In genomic region chr3:47282424-47283192, GRCh38 we compare ENCODE assay signal across 1 cellular context.
TF ChIP-seq lines count a peak whose summit lies in the region.

A gene with protein sequence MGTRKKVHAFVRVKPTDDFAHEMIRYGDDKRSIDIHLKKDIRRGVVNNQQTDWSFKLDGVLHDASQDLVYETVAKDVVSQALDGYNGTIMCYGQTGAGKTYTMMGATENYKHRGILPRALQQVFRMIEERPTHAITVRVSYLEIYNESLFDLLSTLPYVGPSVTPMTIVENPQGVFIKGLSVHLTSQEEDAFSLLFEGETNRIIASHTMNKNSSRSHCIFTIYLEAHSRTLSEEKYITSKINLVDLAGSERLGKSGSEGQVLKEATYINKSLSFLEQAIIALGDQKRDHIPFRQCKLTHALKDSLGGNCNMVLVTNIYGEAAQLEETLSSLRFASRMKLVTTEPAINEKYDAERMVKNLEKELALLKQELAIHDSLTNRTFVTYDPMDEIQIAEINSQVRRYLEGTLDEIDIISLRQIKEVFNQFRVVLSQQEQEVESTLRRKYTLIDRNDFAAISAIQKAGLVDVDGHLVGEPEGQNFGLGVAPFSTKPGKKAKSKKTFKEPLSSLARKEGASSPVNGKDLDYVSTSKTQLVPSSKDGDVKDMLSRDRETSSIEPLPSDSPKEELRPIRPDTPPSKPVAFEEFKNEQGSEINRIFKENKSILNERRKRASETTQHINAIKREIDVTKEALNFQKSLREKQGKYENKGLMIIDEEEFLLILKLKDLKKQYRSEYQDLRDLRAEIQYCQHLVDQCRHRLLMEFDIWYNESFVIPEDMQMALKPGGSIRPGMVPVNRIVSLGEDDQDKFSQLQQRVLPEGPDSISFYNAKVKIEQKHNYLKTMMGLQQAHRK (minus strand): TSS chr3:47282799. CDS start chr3:47277374, 5,425 bp downstream.
TSS of gene KLHL18 (plus strand) at chr3:47282944. CDS start at chr3:47282966, 22 bp downstream.

TF ChIP-seq in GM12878, 131 proteins besides CTCF, POLR2A, EP300 and RAD21 (continued from another document and continues in another):
- TF ChIP-seq, protein P1, sequence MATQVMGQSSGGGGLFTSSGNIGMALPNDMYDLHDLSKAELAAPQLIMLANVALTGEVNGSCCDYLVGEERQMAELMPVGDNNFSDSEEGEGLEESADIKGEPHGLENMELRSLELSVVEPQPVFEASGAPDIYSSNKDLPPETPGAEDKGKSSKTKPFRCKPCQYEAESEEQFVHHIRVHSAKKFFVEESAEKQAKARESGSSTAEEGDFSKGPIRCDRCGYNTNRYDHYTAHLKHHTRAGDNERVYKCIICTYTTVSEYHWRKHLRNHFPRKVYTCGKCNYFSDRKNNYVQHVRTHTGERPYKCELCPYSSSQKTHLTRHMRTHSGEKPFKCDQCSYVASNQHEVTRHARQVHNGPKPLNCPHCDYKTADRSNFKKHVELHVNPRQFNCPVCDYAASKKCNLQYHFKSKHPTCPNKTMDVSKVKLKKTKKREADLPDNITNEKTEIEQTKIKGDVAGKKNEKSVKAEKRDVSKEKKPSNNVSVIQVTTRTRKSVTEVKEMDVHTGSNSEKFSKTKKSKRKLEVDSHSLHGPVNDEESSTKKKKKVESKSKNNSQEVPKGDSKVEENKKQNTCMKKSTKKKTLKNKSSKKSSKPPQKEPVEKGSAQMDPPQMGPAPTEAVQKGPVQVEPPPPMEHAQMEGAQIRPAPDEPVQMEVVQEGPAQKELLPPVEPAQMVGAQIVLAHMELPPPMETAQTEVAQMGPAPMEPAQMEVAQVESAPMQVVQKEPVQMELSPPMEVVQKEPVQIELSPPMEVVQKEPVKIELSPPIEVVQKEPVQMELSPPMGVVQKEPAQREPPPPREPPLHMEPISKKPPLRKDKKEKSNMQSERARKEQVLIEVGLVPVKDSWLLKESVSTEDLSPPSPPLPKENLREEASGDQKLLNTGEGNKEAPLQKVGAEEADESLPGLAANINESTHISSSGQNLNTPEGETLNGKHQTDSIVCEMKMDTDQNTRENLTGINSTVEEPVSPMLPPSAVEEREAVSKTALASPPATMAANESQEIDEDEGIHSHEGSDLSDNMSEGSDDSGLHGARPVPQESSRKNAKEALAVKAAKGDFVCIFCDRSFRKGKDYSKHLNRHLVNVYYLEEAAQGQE (IDR thresholded peaks at IDR 0.05; ENCODE audit: low read depth, low read length), result 0 out of 2 replicates have a peak, but pooled peaks have one; percentile 6
- TF ChIP-seq PML (IDR thresholded peaks at IDR 0.05; ENCODE audit: low read length), result no peak; the same call in 1 of the 2 replicates
- no peak for TF ChIP-seq ZBED1 (IDR thresholded peaks at IDR 0.05; ENCODE audit: borderline replicate concordance)
- TF ChIP-seq CEBPB (IDR thresholded peaks at IDR 0.05; ENCODE audit: borderline replicate concordance in 1 of 2, low read depth in 2 of 2, low read length in 2 of 2), result no peak
- 0 out of 2 replicates have a peak, but pooled peaks have one; percentile 44 for TF ChIP-seq RBBP5 (conservative IDR thresholded peaks at IDR 0.05)
- no peak for TF ChIP-seq RAD51 (IDR thresholded peaks at IDR 0.05)
- TF ChIP-seq KLF5 (IDR thresholded peaks at IDR 0.05; ENCODE audit: partially characterized antibody), result peak; percentile 92
- no peak for TF ChIP-seq PAX8 (IDR thresholded peaks at IDR 0.05)
- TF ChIP-seq CREB1 (IDR thresholded peaks at IDR 0.05; ENCODE audit: low read depth), result peak; percentile 97
- no peak for TF ChIP-seq ATF3 (IDR thresholded peaks at IDR 0.05; ENCODE audit: borderline replicate concordance, extremely low read depth, low read depth, low read length)
- TF ChIP-seq, protein P2, sequence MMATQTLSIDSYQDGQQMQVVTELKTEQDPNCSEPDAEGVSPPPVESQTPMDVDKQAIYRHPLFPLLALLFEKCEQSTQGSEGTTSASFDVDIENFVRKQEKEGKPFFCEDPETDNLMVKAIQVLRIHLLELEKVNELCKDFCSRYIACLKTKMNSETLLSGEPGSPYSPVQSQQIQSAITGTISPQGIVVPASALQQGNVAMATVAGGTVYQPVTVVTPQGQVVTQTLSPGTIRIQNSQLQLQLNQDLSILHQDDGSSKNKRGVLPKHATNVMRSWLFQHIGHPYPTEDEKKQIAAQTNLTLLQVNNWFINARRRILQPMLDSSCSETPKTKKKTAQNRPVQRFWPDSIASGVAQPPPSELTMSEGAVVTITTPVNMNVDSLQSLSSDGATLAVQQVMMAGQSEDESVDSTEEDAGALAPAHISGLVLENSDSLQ (IDR thresholded peaks at IDR 0.05), result peak; percentile 55; the same call in 1 of the 2 replicates
- peak; percentile 62; the same call in 1 of the 2 replicates for TF ChIP-seq BACH1 (IDR thresholded peaks at IDR 0.05; ENCODE audit: borderline replicate concordance)
- no peak for TF ChIP-seq MYC (IDR thresholded peaks at IDR 0.05; ENCODE audit: insufficient read depth, insufficient read length, insufficient replicate concordance, low read length, severe bottlenecking)
- no peak for TF ChIP-seq ZNF24 (IDR thresholded peaks at IDR 0.05)
- TF ChIP-seq ZNF687 (IDR thresholded peaks at IDR 0.05), result peak; percentile 82; the same call in 1 of the 2 replicates
- 0 out of 2 replicates have a peak, but pooled peaks have one; percentile 26 for TF ChIP-seq TCF12 (IDR thresholded peaks at IDR 0.05; ENCODE audit: low read depth, low read length)
- peak; percentile 51; the same call in 1 of the 2 replicates for TF ChIP-seq PAX5 (IDR thresholded peaks at IDR 0.05; ENCODE audit: borderline replicate concordance, low read depth, low read length)
- TF ChIP-seq ZSCAN29 (IDR thresholded peaks at IDR 0.05), result no peak
- no peak for TF ChIP-seq ZNF622 (IDR thresholded peaks at IDR 0.05)
- TF ChIP-seq WRNIP1 (IDR thresholded peaks at IDR 0.05; ENCODE audit: borderline replicate concordance, low read depth, low read length), result no peak
- no peak for TF ChIP-seq ZBTB33 (IDR thresholded peaks at IDR 0.05)
- peak; percentile 95 for TF ChIP-seq ATF7 (IDR thresholded peaks at IDR 0.05; ENCODE audit: low read depth)
- peak; percentile 84 for TF ChIP-seq MLLT1 (IDR thresholded peaks at IDR 0.05)
- TF ChIP-seq EZH2 (IDR thresholded peaks at IDR 0.05; ENCODE audit: borderline replicate concordance, control insufficient read depth, low read depth, low read length), result no peak
- peak; percentile 89; the same call in 1 of the 2 replicates for TF ChIP-seq ZNF207 (IDR thresholded peaks at IDR 0.05; ENCODE audit: borderline replicate concordance)
- TF ChIP-seq BMI1 (IDR thresholded peaks at IDR 0.05; ENCODE audit: borderline replicate concordance), result peak; percentile 100
- 0 out of 2 replicates have a peak, but pooled peaks have one; percentile 28 for TF ChIP-seq SMARCA5 (IDR thresholded peaks at IDR 0.05)
- 0 out of 2 replicates have a peak, but pooled peaks have one; percentile 2 for TF ChIP-seq RCOR1 (conservative IDR thresholded peaks at IDR 0.05; ENCODE audit: low read depth, low read length)
- TF ChIP-seq BRCA1 (IDR thresholded peaks at IDR 0.05; ENCODE audit: low read depth, low read length), result no peak
- TF ChIP-seq SIX5 (IDR thresholded peaks at IDR 0.05; ENCODE audit: low read depth, low read length, severe bottlenecking), result no peak
- peak; percentile 89; the same call in 1 of the 2 replicates for TF ChIP-seq TCF3 (IDR thresholded peaks at IDR 0.05; ENCODE audit: borderline replicate concordance, insufficient read depth, low read depth, low read length)
- TF ChIP-seq CHD1 (IDR thresholded peaks at IDR 0.05; ENCODE audit: low read depth, low read length), result no peak
- TF ChIP-seq ATF2 (IDR thresholded peaks at IDR 0.05; ENCODE audit: low read length), result peak; percentile 29; the same call in 1 of the 2 replicates
- TF ChIP-seq YY1 (IDR thresholded peaks at IDR 0.05; ENCODE audit: low read depth, low read length), result peak; percentile 85
- no peak for TF ChIP-seq RB1 (IDR thresholded peaks at IDR 0.05; ENCODE audit: borderline replicate concordance)
- peak; percentile 95 for TF ChIP-seq E2F8 (IDR thresholded peaks at IDR 0.05; ENCODE audit: low read depth, partially characterized antibody)
